12 cellular contexts compared by ENCODE assay signal in the genomic region with DNA sequence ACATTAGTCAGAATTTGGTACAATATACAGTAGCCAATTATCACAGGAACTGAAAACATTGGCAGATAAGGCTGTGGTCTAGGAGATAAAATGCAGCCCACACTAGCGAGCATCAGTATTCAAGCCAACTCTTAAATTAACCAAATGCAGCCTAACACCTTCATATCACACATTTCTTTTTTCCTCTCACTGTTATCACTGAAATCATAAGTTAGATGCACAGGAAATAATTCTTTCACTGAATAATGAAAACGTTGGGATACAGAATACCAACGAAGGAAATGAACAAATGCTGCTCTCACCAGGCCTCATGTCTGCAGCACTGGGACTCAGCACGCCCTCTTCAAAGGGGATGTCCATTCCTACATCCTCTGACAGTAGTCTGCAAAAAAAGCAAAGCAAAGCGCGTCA.
A peak's percentile ranks its signal among the peaks of the same experiment; 100 is the strongest.
DNase-seq lines count a peak whose midpoint lies in the region; ATAC-seq and TF ChIP-seq lines count a peak whose summit lies in the region.
"Had no signal": no experiment of that assay in that cellular context is flagged by ENCODE, and none has a peak within 500 bp of the region (broad histone marks: within the 10 kb centered on the region; RNA-seq: fewer than 3 reads in every experiment).

No MANE protein-coding gene starts in this region.

- H3K4ac ChIP-seq in mesenchymal stem cell (ENCODE audit: low read depth in 1 of 2, low read length in 2 of 2): peak overlapping the region in 1 of 2 experiments; percentile 40

- H2BK120ac ChIP-seq in mesenchymal stem cell (ENCODE audit: low read depth, low read length): no peak overlapping the region

- peak overlapping the region; percentile 63 for H3K27ac Mint-ChIP-seq in activated naive CD8-positive, alpha-beta T cell treated with anti-CD3 and anti-CD28 coated beads, Interleukin-2, amount 10 ng/mL, durations not matched to agents 7 days and 5 days

- no peak overlapping the region for H3K4me2 ChIP-seq in mesenchymal stem cell (ENCODE audit: low read length, poor library complexity, severe bottlenecking)
- H3K4me2 ChIP-seq: PC-9 had no signal

- no peak for TF ChIP-seq EP300 in ovary (IDR thresholded peaks at IDR 0.05)

- peaks cover 3% of the 10 kb centered on the region for H3K4me1 ChIP-seq in mesenchymal stem cell (ENCODE audit: control insufficient read depth, insufficient read depth, low read depth, low read length)
- H3K4me1 ChIP-seq in ovary (ENCODE audit: insufficient read depth): peaks cover 1% of the 10 kb centered on the region

- H3K9me3 ChIP-seq in AG04450 (ENCODE audit: control insufficient read depth, insufficient read depth, low read length) (no peaks in the 10 kb centered on the region), mesenchymal stem cell (ENCODE audit: control insufficient read depth, low read length) (no peaks in the 10 kb centered on the region), ovary (no peaks in the 10 kb centered on the region)

- H2BK5ac ChIP-seq in mesenchymal stem cell (ENCODE audit: low read depth, low read length, poor library complexity, severe bottlenecking): no peak overlapping the region

- 39% methylated on average over 6 of the region's 6 CpGs for WGBS in mesenchymal stem cell
- WGBS in ovary, 3 donors: 58 to 63% (median 59%) methylated on average over 6 of the region's 6 CpGs

- H3K9ac ChIP-seq in mesenchymal stem cell (ENCODE audit: low read length): peak overlapping the region; percentile 46

- no peak overlapping the region for H2BK15ac ChIP-seq in mesenchymal stem cell (ENCODE audit: low read depth, poor library complexity, severe bottlenecking)

- peaks cover 57% of the 10 kb centered on the region for H3K4me1 Mint-ChIP-seq in activated naive CD8-positive, alpha-beta T cell treated with anti-CD3 and anti-CD28 coated beads, Interleukin-2, amount 10 ng/mL, durations not matched to agents 7 days and 5 days

- H3K36me3 Mint-ChIP-seq in activated naive CD8-positive, alpha-beta T cell treated with anti-CD3 and anti-CD28 coated beads, Interleukin-2, amount 10 ng/mL, durations not matched to agents 7 days and 5 days: peaks cover 3% of the 10 kb centered on the region

- no peak for TF ChIP-seq CTCF in AG04450 (IDR thresholded peaks at IDR 0.05; ENCODE audit: low read depth, low read length)
- no peak for TF ChIP-seq CTCF in ovary (IDR thresholded peaks at IDR 0.05)

- H3K4me3 ChIP-seq in AG04450 (ENCODE audit: low read depth, low read length): no peak overlapping the region
- H3K4me3 ChIP-seq in mesenchymal stem cell (ENCODE audit: insufficient read depth in 1 of 2, low read depth in 1 of 2, low read length in 2 of 2): peak overlapping the region in 1 of 2 experiments; percentile 5
- H3K4me3 ChIP-seq in ovary: no peak overlapping the region
- H3K4me3 ChIP-seq: PC-9 had no signal

- no peak overlapping the region for H3K14ac ChIP-seq in mesenchymal stem cell (ENCODE audit: low read length in 2 of 2)

- H3K23ac ChIP-seq in mesenchymal stem cell (ENCODE audit: low read length in 2 of 2): no peak overlapping the region

- H2AK5ac ChIP-seq in mesenchymal stem cell (ENCODE audit: low read length, severe bottlenecking): peak overlapping the region; percentile 10

- H3K27ac ChIP-seq in AG04450 (ENCODE audit: low read depth, low read length) (peak overlapping the region; percentile 55), mesenchymal stem cell (ENCODE audit: low read length, poor library complexity, severe bottlenecking) (peak overlapping the region; percentile 88), ovary (no peak overlapping the region)
- H3K27ac ChIP-seq: C4-2B, PC-9 had no signal

- H4K8ac ChIP-seq in mesenchymal stem cell (ENCODE audit: low read length): no peak overlapping the region

- H3K36me3 ChIP-seq in mesenchymal stem cell (ENCODE audit: control insufficient read depth in 1 of 2, insufficient read depth in 2 of 2, low read depth in 1 of 2, low read length in 2 of 2): no peaks in the 10 kb centered on the region
- no peaks in the 10 kb centered on the region for H3K36me3 ChIP-seq in ovary

- peak overlapping the region; percentile 38 for H3K4me3 Mint-ChIP-seq in activated naive CD8-positive, alpha-beta T cell treated with anti-CD3 and anti-CD28 coated beads, Interleukin-2, amount 10 ng/mL, durations not matched to agents 7 days and 5 days

- H2BK12ac ChIP-seq in mesenchymal stem cell (ENCODE audit: low read length in 2 of 2): no peak overlapping the region

- no peaks in the 10 kb centered on the region for H3K27me3 Mint-ChIP-seq in activated naive CD8-positive, alpha-beta T cell treated with anti-CD3 and anti-CD28 coated beads, Interleukin-2, amount 10 ng/mL, durations not matched to agents 7 days and 5 days

- H3K79me1 ChIP-seq in mesenchymal stem cell (replicated peaks; ENCODE audit: low read length, poor library complexity, severe bottlenecking): no peaks in the 10 kb centered on the region

- intact Hi-C loops in ovary (cut with DNase I): no loop called here

- no peaks in the 10 kb centered on the region for H3K9me3 Mint-ChIP-seq in activated naive CD8-positive, alpha-beta T cell treated with anti-CD3 and anti-CD28 coated beads, Interleukin-2, amount 10 ng/mL, durations not matched to agents 7 days and 5 days

- POLR2A ChIA-PET in AG04450 (lab: Yijun Ruan, JAX): no interaction called here
- POLR2A ChIA-PET in activated naive CD8-positive, alpha-beta T cell treated with anti-CD3 and anti-CD28 coated beads, Interleukin-2, amount 10 ng/mL, durations not matched to agents 7 days and 5 days (lab: Charles Lee): no interaction called here

- H3K27me3 ChIP-seq in AG04450 (ENCODE audit: control insufficient read depth, insufficient read depth, low read length) (no peaks in the 10 kb centered on the region), mesenchymal stem cell (ENCODE audit: control insufficient read depth in 1 of 2, insufficient read depth in 1 of 2, low read length in 2 of 2) (no peaks in the 10 kb centered on the region), ovary (no peaks in the 10 kb centered on the region)

- TF ChIP-seq POLR2A in ovary (IDR thresholded peaks at IDR 0.05): no peak

- H4K91ac ChIP-seq in mesenchymal stem cell (ENCODE audit: low read length): no peak overlapping the region

- H3K18ac ChIP-seq in mesenchymal stem cell (ENCODE audit: low read depth in 1 of 2, low read length in 2 of 2): peak overlapping the region; percentile 0 to 48

- no peak overlapping the region for H2AFZ ChIP-seq in mesenchymal stem cell (ENCODE audit: low read depth, low read length)
- H2AFZ ChIP-seq: PC-9 had no signal

- no peak for DNase-seq in AG04450 (ENCODE audit: low read depth, low spot score)
- DNase-seq in HT1080 (ENCODE audit: low read depth): peak; percentile 21
- no peak for DNase-seq in activated naive CD8-positive, alpha-beta T cell treated with anti-CD3 and anti-CD28 coated beads, Interleukin-2, amount 10 ng/mL, durations not matched to agents 7 days and 5 days
- DNase-seq in mesenchymal stem cell: peak; percentile 48
- DNase-seq in ovary: no peak
- DNase-seq in NCI-H2171 treated with DMSO at 0.1 percent for 48 hours (lab: John Stamatoyannopoulos, UW): no peak
- DNase-seq in GM19238 (ENCODE audit: insufficient read length, low spot score): no peak
- DNase-seq in kidney glomerular epithelial cell (lab: John Stamatoyannopoulos, UW): no peak
- DNase-seq: activated naive CD4-positive, alpha-beta T cell treated with anti-CD3 and anti-CD28 coated beads, Interleukin-2, amount 50 U/mL, for 16 hours; nucleus accumbens had no signal

- ATAC-seq in activated naive CD8-positive, alpha-beta T cell treated with anti-CD3 and anti-CD28 coated beads, Interleukin-2, amount 10 ng/mL, durations not matched to agents 7 days and 5 days (ENCODE audit: low read depth): peak; percentile 15

- CTCF ChIA-PET in AG04450 (lab: Charles Lee): interaction anchor here (6.3 kb wide), 1 partner anchor 208 kb away, joined by 120 read pairs; no protein-coding TSS in a partner anchor

Comparison
In these comparisons a context has a peak if more than half of its experiments do, and no peak if none do; other contexts are left out.
1. DNase-seq: peak in HT1080 (single experiment) and mesenchymal stem cell (single experiment); none in AG04450 (single experiment), activated naive CD8-positive, alpha-beta T cell treated with anti-CD3 and anti-CD28 coated beads, Interleukin-2, amount 10 ng/mL, durations not matched to agents 7 days and 5 days (single experiment), ovary (0 of 5), NCI-H2171 treated with DMSO at 0.1 percent for 48 hours (single experiment), GM19238 (single experiment) and kidney glomerular epithelial cell (single experiment).
2. H3K27ac ChIP-seq: peak in AG04450 (single experiment) and mesenchymal stem cell (single experiment); none in ovary (0 of 2).